ENCODE assay signal across 17 cellular contexts in the genomic region with DNA sequence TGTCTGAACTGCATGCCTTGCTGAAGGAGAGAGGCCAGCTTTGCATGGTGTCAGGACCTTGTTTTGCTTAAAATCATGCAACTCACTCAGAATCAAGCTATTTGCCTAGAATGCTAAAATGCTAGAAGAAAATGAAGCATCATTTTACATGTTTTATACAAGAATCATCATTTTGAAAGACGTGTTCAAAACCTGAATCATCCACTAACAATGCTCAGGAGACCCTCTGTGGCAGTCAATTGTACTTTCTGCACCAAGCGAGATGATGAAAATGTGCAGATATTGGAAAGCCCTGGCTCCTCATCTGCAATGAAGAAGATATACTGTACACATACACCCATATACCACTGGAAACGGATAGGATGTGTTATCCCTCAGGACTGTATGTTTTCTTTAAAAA.
DNase-seq lines count a peak whose midpoint lies in the region; ATAC-seq and TF ChIP-seq lines count a peak whose summit lies in the region.
"Had no signal": no experiment of that assay in that cellular context is flagged by ENCODE, and none has a peak within 500 bp of the region (broad histone marks: within the 10 kb centered on the region; RNA-seq: fewer than 3 reads in every experiment).

No MANE protein-coding gene starts in this region.

- H3F3A ChIP-seq in SK-N-SH (replicated peaks; ENCODE audit: insufficient read depth): peaks cover 11% of the 10 kb centered on the region
- H3F3A ChIP-seq in neural cell (ENCODE audit: insufficient read depth, low read length, poor library complexity, severe bottlenecking): no peaks in the 10 kb centered on the region

- no peak overlapping the region for H2AK5ac ChIP-seq in H9 (ENCODE audit: insufficient read length, low read length)

- H3K27me3 Mint-ChIP-seq in H9 (ENCODE audit: low read depth): no peaks in the 10 kb centered on the region

- POLR2A ChIA-PET in SK-N-SH (lab: Yijun Ruan, JAX): no interaction called here

- H3K4me1 ChIP-seq in SK-N-SH (ENCODE audit: control insufficient read depth in 1 of 2, insufficient read depth in 2 of 2, low read depth in 1 of 2, low read length in 1 of 2): 0 out of 4 replicates have a peak, but pooled peaks cover 2 to 6% of the 10 kb centered on the region in 2 experiments
- H3K4me1 ChIP-seq in esophagus muscularis mucosa: no peaks in the 10 kb centered on the region
- no peaks in the 10 kb centered on the region; the same call in 1 of the 2 replicates for H3K4me1 ChIP-seq in H9 (ENCODE audit: insufficient read depth, low read length)

- no peak overlapping the region for H3K4me3 ChIP-seq in SK-N-SH (ENCODE audit: low read depth in 2 of 2, low read length in 1 of 2)
- no peak overlapping the region for H3K4me3 ChIP-seq in esophagus muscularis mucosa
- no peak overlapping the region for H3K4me3 ChIP-seq in neural cell (ENCODE audit: low read length)

- no peak overlapping the region for H2BK20ac ChIP-seq in H9 (ENCODE audit: low read depth, low read length, poor library complexity, severe bottlenecking)

- H3K27ac ChIP-seq in SK-N-SH (ENCODE audit: low read depth in 2 of 2, low read length in 1 of 2): peak overlapping the region in 1 of 2 experiments; percentile 51; a peak in 2 of 4 replicates
- no peak overlapping the region for H3K27ac ChIP-seq in esophagus muscularis mucosa (replicated peaks in 1 of 4)
- peak overlapping the region; percentile 61 for H3K27ac ChIP-seq in neural cell (ENCODE audit: low read length)
- no peak overlapping the region for H3K27ac ChIP-seq in H9 (ENCODE audit: insufficient read length, low read depth, low read length)
- H3K27ac ChIP-seq: 22Rv1, HL-60 had no signal

- peaks cover 20 to 29% of the 10 kb centered on the region in 2 experiments for H3K4me1 Mint-ChIP-seq in H9
- H3K4me1 Mint-ChIP-seq: CD14-positive monocyte had no signal

- H2BK5ac ChIP-seq in H9 (ENCODE audit: insufficient read length, low read length): no peak overlapping the region

- H3K79me2 ChIP-seq in SK-N-SH (ENCODE audit: insufficient read depth) (no peaks in the 10 kb centered on the region), neural cell (replicated peaks; ENCODE audit: insufficient read depth, low read length) (no peaks in the 10 kb centered on the region), H9 (ENCODE audit: insufficient read depth, low read length) (no peaks in the 10 kb centered on the region)

- WGBS in SK-N-SH (ENCODE audit: low lambda C conversion rate): 56% methylated on average over 3 of the region's 3 CpGs
- 95% methylated on average over 3 of the region's 3 CpGs for WGBS in esophagus muscularis mucosa
- no CpG with 5 or more reads among the region's 3 CpGs for WGBS in H9 (ENCODE audit: extremely low coverage, insufficient read length, low lambda C conversion rate)

- H4K5ac ChIP-seq in H9 (ENCODE audit: insufficient read length, low read depth, low read length): no peak overlapping the region

- H3K9me3 ChIP-seq in SK-N-SH: no peaks in the 10 kb centered on the region
- H3K9me3 ChIP-seq in esophagus muscularis mucosa: no peaks in the 10 kb centered on the region
- H3K9me3 ChIP-seq in neural cell (ENCODE audit: low read length): no peaks in the 10 kb centered on the region
- no peaks in the 10 kb centered on the region for H3K9me3 ChIP-seq in H9 (ENCODE audit: control insufficient read depth, low read depth, low read length)

- H3K4ac ChIP-seq in H9 (ENCODE audit: low read depth, low read length): no peak overlapping the region

- no peak overlapping the region for H2BK12ac ChIP-seq in H9 (ENCODE audit: insufficient read length, low read depth, low read length)

- CTCF ChIA-PET in SK-N-SH (lab: Yijun Ruan, JAX): interaction anchor here (1.5 kb wide), 1 partner anchor 9 kb away, joined by 4 read pairs; no protein-coding TSS in a partner anchor

- TF ChIP-seq RAD21 in SK-N-SH (IDR thresholded peaks at IDR 0.05; ENCODE audit: low read length) (no peak), neural cell (conservative IDR thresholded peaks at IDR 0.05) (no peak)

- H3K23me2 ChIP-seq in H9 (ENCODE audit: insufficient read length, low read depth, low read length, poor library complexity, severe bottlenecking): no peaks in the 10 kb centered on the region

- H2BK120ac ChIP-seq in H9 (ENCODE audit: low read depth, low read length, poor library complexity, severe bottlenecking): no peak overlapping the region

- no peak overlapping the region for H3K18ac ChIP-seq in H9 (ENCODE audit: insufficient read length, low read depth, low read length)

- H3K14ac ChIP-seq in H9 (ENCODE audit: insufficient read depth, low read length): no peak overlapping the region

- TF ChIP-seq CTCF in SK-N-SH (IDR thresholded peaks at IDR 0.05) (no peak), esophagus muscularis mucosa (IDR thresholded peaks at IDR 0.05) (no peak), neural cell (IDR thresholded peaks at IDR 0.05; ENCODE audit: poor library complexity, severe bottlenecking) (no peak), H9 (conservative IDR thresholded peaks at IDR 0.05) (no peak)

- H3K36me3 ChIP-seq in SK-N-SH (replicated peaks in 1 of 2; ENCODE audit: control insufficient read depth in 1 of 2, insufficient read depth in 2 of 2, low read length in 1 of 2) (no peaks in the 10 kb centered on the region), esophagus muscularis mucosa (no peaks in the 10 kb centered on the region), neural cell (ENCODE audit: insufficient read depth, low read length) (no peaks in the 10 kb centered on the region)

- peaks cover 0 to 2% (median 0%) of the 10 kb centered on the region in 3 experiments; a peak in 2 of 7 replicates for H3K36me3 Mint-ChIP-seq in H9 (ENCODE audit: insufficient read depth in 1 of 3, low read depth in 3 of 3)
- H3K36me3 Mint-ChIP-seq: CD14-positive monocyte; CD8-positive, alpha-beta T cell had no signal

- H4K8ac ChIP-seq in H9 (replicated peaks; ENCODE audit: insufficient read length, low read depth, low read length): no peak overlapping the region

- no peak overlapping the region for H4K91ac ChIP-seq in H9 (ENCODE audit: insufficient read length, low read depth, low read length)

- intact Hi-C loops in esophagus muscularis mucosa (cut with DNase I): no loop called here

- TF ChIP-seq POLR2A in esophagus muscularis mucosa (IDR thresholded peaks at IDR 0.05; ENCODE audit: low read depth): no peak

- H3K9me3 Mint-ChIP-seq in H9: peaks cover 2 to 5% of the 10 kb centered on the region in 2 experiments; a peak in 2 of 5 replicates

- H2AFZ ChIP-seq in SK-N-SH (ENCODE audit: low read depth) (peak overlapping the region; percentile 42; the same call in 1 of the 2 replicates), neural cell (ENCODE audit: low read depth, low read length) (no peak overlapping the region), H9 (ENCODE audit: low read length) (no peak overlapping the region)

- H3K27ac Mint-ChIP-seq in H9: peak overlapping the region in 1 of 3 experiments; percentile 76; a peak in 1 of 7 replicates
- H3K27ac Mint-ChIP-seq: CD8-positive, alpha-beta T cell had no signal

- H3K9ac ChIP-seq in SK-N-SH (no peak overlapping the region), neural cell (ENCODE audit: low read length) (no peak overlapping the region), H9 (ENCODE audit: extremely low read depth, insufficient read length, low read length) (no peak overlapping the region)

- DNase-seq in SK-N-SH: no peak
- peak; percentile 3 for DNase-seq in esophagus muscularis mucosa (ENCODE audit: extremely low spot score)
- DNase-seq in NOMO-1 treated with DMSO at 0.1 percent for 48 hours (lab: John Stamatoyannopoulos, UW; ENCODE audit: unreplicated experiment): no peak
- DNase-seq in H9: no peak
- no peak for DNase-seq in stimulated activated CD4-positive, alpha-beta T cell treated with anti-CD3 and anti-CD28 coated beads, Interleukin-4, amount 100 ng/mL, for 4 hours
- DNase-seq: CD8-positive, alpha-beta T cell; COR-L47; DMS153; DMS79 treated with DMSO at 0.1 percent for 48 hours; GF-D8 had no signal

- no peaks in the 10 kb centered on the region for H3K27me3 ChIP-seq in SK-N-SH (ENCODE audit: insufficient read depth)
- no peaks in the 10 kb centered on the region for H3K27me3 ChIP-seq in esophagus muscularis mucosa
- H3K27me3 ChIP-seq in neural cell (ENCODE audit: insufficient read depth, low read depth, low read length): no peaks in the 10 kb centered on the region
- no peaks in the 10 kb centered on the region for H3K27me3 ChIP-seq in H9 (ENCODE audit: insufficient read depth, low read length)

- H3K4me2 ChIP-seq in SK-N-SH: no peak overlapping the region
- no peak overlapping the region for H3K4me2 ChIP-seq in neural cell (ENCODE audit: low read length)
- H3K4me2 ChIP-seq in H9 (ENCODE audit: insufficient read depth, insufficient read length, low read length): no peak overlapping the region

- no peaks in the 10 kb centered on the region for H3K9me2 ChIP-seq in SK-N-SH
- no peaks in the 10 kb centered on the region for H3K9me2 ChIP-seq in neural cell (ENCODE audit: insufficient read depth, low read length)

- no peak overlapping the region for H2BK15ac ChIP-seq in H9 (ENCODE audit: low read depth, low read length)

- no peak overlapping the region for H3K56ac ChIP-seq in H9 (ENCODE audit: insufficient read length, low read depth, low read length)

- no peaks in the 10 kb centered on the region for H3K79me1 ChIP-seq in H9 (ENCODE audit: insufficient read depth, low read depth, low read length, poor library complexity, severe bottlenecking)

- TF ChIP-seq EP300 in SK-N-SH (IDR thresholded peaks at IDR 0.05; ENCODE audit: borderline replicate concordance in 1 of 2, low read depth in 1 of 2, low read length in 1 of 2) (no peak), esophagus muscularis mucosa (IDR thresholded peaks at IDR 0.05) (no peak), neural cell (conservative IDR thresholded peaks at IDR 0.05; ENCODE audit: poor library complexity, severe bottlenecking) (no peak)

- H3T11ph ChIP-seq in H9 (ENCODE audit: low read length): no peak overlapping the region

- no peaks in the 10 kb centered on the region for H4K20me1 ChIP-seq in SK-N-SH (ENCODE audit: insufficient read depth)
- H4K20me1 ChIP-seq in neural cell (ENCODE audit: insufficient read depth): no peaks in the 10 kb centered on the region
- H4K20me1 ChIP-seq in H9 (ENCODE audit: control insufficient read depth, insufficient read depth, insufficient read length): no peaks in the 10 kb centered on the region

- no peak overlapping the region for H3K23ac ChIP-seq in H9 (ENCODE audit: insufficient read length, low read depth, low read length)

- no peak overlapping the region for H3K4me3 Mint-ChIP-seq in H9
- H3K4me3 Mint-ChIP-seq: CD14-positive monocyte; CD8-positive, alpha-beta T cell had no signal

- no peak; the same call in 2 of the 3 replicates for ATAC-seq in SK-N-SH treated with all-trans-retinoic acid at 6 μM for 48 hours
- no peak for ATAC-seq in HG03565 (IDR thresholded peaks at IDR 0.05; ENCODE audit: unreplicated experiment)
- ATAC-seq: CD8-positive, alpha-beta T cell; HCT116 had no signal

TF ChIP-seq in SK-N-SH treated with all-trans-retinoic acid at 6 μM for 48 hours, 23 proteins besides CTCF, POLR2A, EP300 and RAD21 (continues in another document):
- TF ChIP-seq ZNF8 (CRISPR knock-in tag; IDR thresholded peaks at IDR 0.05): no peak
- TF ChIP-seq TCF4 (CRISPR knock-in tag; IDR thresholded peaks at IDR 0.05; ENCODE audit: borderline replicate concordance): no peak
- no peak for TF ChIP-seq ZNF70 (CRISPR knock-in tag; IDR thresholded peaks at IDR 0.05)

TF ChIP-seq in neural cell, 6 proteins besides CTCF, POLR2A, EP300 and RAD21 (continues in another document):
- peak; percentile 43 for TF ChIP-seq POLR2AphosphoS5 (IDR thresholded peaks at IDR 0.05)
- TF ChIP-seq SMC3 (conservative IDR thresholded peaks at IDR 0.05; ENCODE audit: poor library complexity): no peak
